16 cellular contexts compared by ENCODE assay signal in the genomic region with DNA sequence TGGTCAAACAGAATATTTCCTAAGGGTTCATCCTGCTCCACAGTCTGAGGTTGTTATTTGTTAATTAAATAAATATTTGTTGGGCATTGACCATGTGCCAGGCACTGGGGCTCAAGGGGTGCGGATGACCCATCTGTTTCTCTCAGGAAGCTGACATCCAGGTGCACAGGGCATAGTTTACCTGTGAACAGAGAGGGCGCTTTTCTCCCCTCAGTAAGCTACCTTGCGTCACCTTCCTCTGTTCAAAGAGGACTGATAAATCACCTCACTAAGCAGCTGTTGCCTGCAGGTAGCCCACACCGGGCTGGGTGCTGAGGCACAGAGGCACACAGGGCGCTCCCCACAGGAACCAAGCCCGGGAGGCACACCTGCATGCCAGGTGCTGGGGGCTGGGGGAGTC. TPM values are rescaled to one million over a fixed set of nuclear protein-coding genes. Genes with fewer than 3 reads are reported as not detected.
DNase-seq lines count a peak whose midpoint lies in the region; ATAC-seq and TF ChIP-seq lines count a peak whose summit lies in the region.
"Had no signal": no experiment of that assay in that cellular context is flagged by ENCODE, and none has a peak within 500 bp of the region (broad histone marks: within the 10 kb centered on the region; RNA-seq: fewer than 3 reads in every experiment).

No MANE protein-coding gene starts in this region.

- no peaks in the 10 kb centered on the region for H3K36me3 ChIP-seq in HCT116 (ENCODE audit: control insufficient read depth in 1 of 2, insufficient read depth in 2 of 2, low read length in 2 of 2)
- H3K36me3 ChIP-seq in left lung: no peaks in the 10 kb centered on the region
- H3K36me3 ChIP-seq in thoracic aorta: no peaks in the 10 kb centered on the region
- H3K36me3 ChIP-seq in heart right ventricle: no peaks in the 10 kb centered on the region

- H3K79me2 ChIP-seq in HCT116 (ENCODE audit: insufficient read depth, low read length): no peaks in the 10 kb centered on the region

- POLR2A ChIA-PET in HCT116 (lab: Charles Lee): no interaction called here

- DNase-seq in HCT116 (ENCODE audit: low read depth, low spot score): no peak
- DNase-seq in left lung: no peak
- no peak for DNase-seq in thoracic aorta (ENCODE audit: low spot score)
- DNase-seq in NCI-H2227 treated with DMSO at 0.1 percent for 48 hours (lab: John Stamatoyannopoulos, UW): no peak
- no peak for DNase-seq in heart right ventricle
- no peak for DNase-seq in dorsolateral prefrontal cortex
- DNase-seq: erythroblast, hippocampal formation, Karpas-422, naive B cell, NCI-H146, NCI-H524 treated with DMSO at 0.1 percent for 48 hours, T-helper 1 cell had no signal

- BruUV-seq in HCT116 (replicated peaks; lab: Mats Ljungman, UMichigan): no TSS peak

- H3K4me1 ChIP-seq in HCT116 (ENCODE audit: control insufficient read depth in 1 of 2, insufficient read depth in 2 of 2, low read length in 2 of 2) (no peaks in the 10 kb centered on the region), left lung (peaks cover 36 to 40% of the 10 kb centered on the region in 2 donors), thoracic aorta (ENCODE audit: control insufficient read depth in 1 of 2, low read depth in 2 of 2) (peaks cover 54 to 94% of the 10 kb centered on the region in 2 donors), heart right ventricle (peaks cover 12 to 64% (median 45%) of the 10 kb centered on the region in 9 donors)

- WGBS in heart right ventricle, 2 donors: 89 to 91% methylated on average over 6 of the region's 6 CpGs

- no peak overlapping the region for H2AFZ ChIP-seq in HCT116 (ENCODE audit: low read depth, low read length, poor library complexity, severe bottlenecking)

- H3K4me2 ChIP-seq in HCT116 (ENCODE audit: low read length): no peak overlapping the region

- no peak overlapping the region for H3K27ac ChIP-seq in HCT116 (ENCODE audit: low read depth, low read length)
- H3K27ac ChIP-seq in VCaP: peak overlapping the region; percentile 50
- peak overlapping the region; percentile 66 to 73 for H3K27ac ChIP-seq in left lung
- peak overlapping the region; percentile 90 to 99 for H3K27ac ChIP-seq in thoracic aorta
- no peak overlapping the region for H3K27ac ChIP-seq in heart right ventricle
- peak overlapping the region in 4 of 59 donors; percentile 11 to 65 (median 29) for H3K27ac ChIP-seq in dorsolateral prefrontal cortex

- H3K9ac ChIP-seq in HCT116 (ENCODE audit: low read length): no peak overlapping the region

- ATAC-seq in HCT116 (peak; percentile 79), left lung (no peak), thoracic aorta (ENCODE audit: insufficient number of reproducible peaks, low FRiP score, low read depth) (no peak), HG03280 (IDR thresholded peaks at IDR 0.05; ENCODE audit: unreplicated experiment) (no peak), heart right ventricle (no peak)
- ATAC-seq: activated CD4-positive, CD25-positive, alpha-beta regulatory T cell treated with anti-CD3 and anti-CD28 coated beads, Interleukin-2, amount 50 U/mL, for 24 hours had no signal

- 0 out of 2 replicates have a peak, but pooled peaks have one; percentile 6 for TF ChIP-seq RAD21 in HCT116 (IDR thresholded peaks at IDR 0.05; ENCODE audit: low read depth)

- TF ChIP-seq CTCF in HCT116 (IDR thresholded peaks at IDR 0.05 in 2 of 3, conservative IDR thresholded peaks at IDR 0.05 in 1 of 3; ENCODE audit: borderline replicate concordance in 1 of 3, insufficient read depth in 1 of 3, low read depth in 2 of 3, low read length in 2 of 3): peak in 1 of 3 experiments; percentile 32; a peak in 3 of 6 replicates
- TF ChIP-seq CTCF in VCaP (conservative IDR thresholded peaks at IDR 0.05): no peak
- no peak for TF ChIP-seq CTCF in left lung (IDR thresholded peaks at IDR 0.05)
- TF ChIP-seq CTCF in thoracic aorta (IDR thresholded peaks at IDR 0.05): no peak
- no peak for TF ChIP-seq CTCF in heart right ventricle (IDR thresholded peaks at IDR 0.05)
- TF ChIP-seq CTCF in dorsolateral prefrontal cortex (IDR thresholded peaks at IDR 0.05 in 54 of 56, conservative IDR thresholded peaks at IDR 0.05 in 2 of 56; ENCODE audit: low read depth in 1 of 56, partially characterized antibody in 56 of 56): no peak

- RAD21 ChIA-PET in HCT116 (lab: Charles Lee; ENCODE audit: low non-redundant PET in 1 of 2, low total read pairs in 2 of 2, uncharacterized antibody in 2 of 2, unreplicated experiment in 2 of 2): no interaction called here

- H3K4me3 ChIP-seq in HCT116 (replicated peaks in 1 of 2; ENCODE audit: low read depth in 1 of 2, low read length in 2 of 2) (no peak overlapping the region), left lung (no peak overlapping the region), thoracic aorta (no peak overlapping the region), heart right ventricle (no peak overlapping the region), dorsolateral prefrontal cortex (no peak overlapping the region)

- TF ChIP-seq POLR2A in HCT116 (IDR thresholded peaks at IDR 0.05; ENCODE audit: borderline replicate concordance, extremely low read depth, insufficient read depth, insufficient read length): no peak

- intact Hi-C loops in HCT116 (cut with micrococcal nuclease) (no loop called here), left lung (cut with DNase I) (loop anchor here in 1 of 2 donors (10.0 kb wide), 1 partner anchor 64 kb away; no protein-coding TSS in a partner anchor), heart right ventricle (cut with DNase I) (loop anchor here in 3 of 10 donors (5.0 to 10.0 kb wide), 4 partner anchors 38 to 154 kb away; no protein-coding TSS in a partner anchor), dorsolateral prefrontal cortex (cut with DNase I) (no loop called here)

- no peaks in the 10 kb centered on the region for H3K9me3 ChIP-seq in HCT116 (ENCODE audit: control insufficient read depth in 1 of 2, insufficient read depth in 1 of 2, low read depth in 1 of 2, low read length in 2 of 2)
- H3K9me3 ChIP-seq in left lung: peaks cover 0 to 6% of the 10 kb centered on the region in 2 donors
- H3K9me3 ChIP-seq in thoracic aorta: no peaks in the 10 kb centered on the region
- peaks cover 0 to 25% (median 0%) of the 10 kb centered on the region in 11 donors for H3K9me3 ChIP-seq in heart right ventricle

- CTCF ChIA-PET in HCT116 (lab: Charles Lee): no interaction called here

- H4K20me1 ChIP-seq in HCT116 (ENCODE audit: insufficient read depth): no peaks in the 10 kb centered on the region

- H3K9me2 ChIP-seq in HCT116 (ENCODE audit: insufficient read depth): no peaks in the 10 kb centered on the region

- H3K27me3 ChIP-seq in HCT116 (ENCODE audit: insufficient read depth, low read length): peaks cover 31% of the 10 kb centered on the region; the same call in 1 of the 2 replicates
- H3K27me3 ChIP-seq in left lung: no peaks in the 10 kb centered on the region
- no peaks in the 10 kb centered on the region for H3K27me3 ChIP-seq in thoracic aorta (replicated peaks; ENCODE audit: insufficient read depth)
- H3K27me3 ChIP-seq in heart right ventricle: no peaks in the 10 kb centered on the region
- H3K27me3 ChIP-seq in dorsolateral prefrontal cortex: no peaks in the 10 kb centered on the region

TF ChIP-seq in HCT116, 20 proteins besides CTCF, POLR2A, EP300 and RAD21:
- TF ChIP-seq CEBPB (IDR thresholded peaks at IDR 0.05; ENCODE audit: low read depth) (0 out of 2 replicates have a peak, but pooled peaks have one; percentile 25), SIN3A (IDR thresholded peaks at IDR 0.05; ENCODE audit: low read depth) (no peak)

RNA-seq across cellular contexts. Expression of gene SH3RF3, which starts 41.6 kb away (rescaled TPM):
- total RNA-seq in HCT116 (2021; ENCODE audit: unreplicated experiment) (not detected), left lung (10 to 100 TPM in 1 of 2 donors, 1 to 10 TPM in 1; 7.6 to 11.1 TPM), thoracic aorta (10 to 100 TPM; 37.4 to 61.7 TPM), heart right ventricle (10 to 100 TPM in 1 of 10 donors, 1 to 10 TPM in 9; 5.6 to 11.5 (median 8.7) TPM), dorsolateral prefrontal cortex (10 to 100 TPM in 98 of 120 experiments, 1 to 10 TPM in 22; 6.1 to 18.7 (median 11.5) TPM)
- polyA plus RNA-seq in HCT116 (2012): 0.01 TPM in 2 replicates
- 1 to 10 TPM; 5.0 to 8.9 TPM for polyA plus RNA-seq in heart right ventricle

Comparison
In these comparisons a context has a peak if more than half of its experiments do, and no peak if none do; other contexts are left out.
1. H3K27ac ChIP-seq: peak in VCaP (single experiment), left lung (2 of 2) and thoracic aorta (2 of 2); none in HCT116 (single experiment) and heart right ventricle (0 of 10).